ENCODE assay signal across 1 cellular context in genomic region chr11:129814244-129814992, GRCh38.
TF ChIP-seq lines count a peak whose summit lies in the region.

No MANE protein-coding gene starts in this region.

TF ChIP-seq in HCT116, 20 proteins besides CTCF, POLR2A, EP300 and RAD21:
- TF ChIP-seq REST (IDR thresholded peaks at IDR 0.05; ENCODE audit: low read depth) = no peak
- no peak for TF ChIP-seq ZFX (IDR thresholded peaks at IDR 0.05)
- TF ChIP-seq JUND (IDR thresholded peaks at IDR 0.05) = no peak
- TF ChIP-seq EGR1 (IDR thresholded peaks at IDR 0.05; ENCODE audit: low read depth) = no peak
- TF ChIP-seq EZH2 (IDR thresholded peaks at IDR 0.05) = no peak
- no peak for TF ChIP-seq POLR2AphosphoS5 (IDR thresholded peaks at IDR 0.05; ENCODE audit: low read depth, low read length)
- TF ChIP-seq SP1 (IDR thresholded peaks at IDR 0.05; ENCODE audit: low read depth) = no peak
- TF ChIP-seq FOSL1 (IDR thresholded peaks at IDR 0.05; ENCODE audit: low read depth) = no peak
